11 cellular contexts compared by ENCODE assay signal in the genomic region with DNA sequence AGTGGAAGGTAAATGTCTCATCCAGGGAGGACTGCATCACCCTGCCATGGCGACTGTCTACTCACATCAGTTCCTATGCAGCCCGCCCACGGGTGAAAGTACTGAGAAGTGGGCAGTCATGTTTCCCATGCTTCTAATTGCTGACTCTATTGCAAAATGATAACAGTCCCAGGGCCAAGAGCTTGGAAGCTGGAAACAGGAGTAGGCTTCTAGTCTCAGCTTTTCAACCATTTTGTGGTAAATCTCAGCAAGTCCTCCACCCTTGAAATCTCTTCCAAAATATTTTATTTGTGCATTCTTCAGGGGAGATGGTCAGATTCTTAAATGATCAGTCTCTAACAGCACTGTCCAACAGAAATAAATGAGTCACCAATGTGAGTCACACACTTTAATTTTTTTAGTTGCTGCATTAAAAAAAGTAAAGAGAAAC.
DNase-seq lines count a peak whose midpoint lies in the region; ATAC-seq and TF ChIP-seq lines count a peak whose summit lies in the region.
"Had no signal": no experiment of that assay in that cellular context is flagged by ENCODE, and none has a peak within 500 bp of the region (broad histone marks: within the 10 kb centered on the region; RNA-seq: fewer than 3 reads in every experiment).

No MANE protein-coding gene starts in this region.

- no peak overlapping the region for H3K4me3 ChIP-seq in fibroblast of the aortic adventitia (ENCODE audit: low read depth, low read length)
- H3K4me3 ChIP-seq: ascending aorta, tibial artery had no signal

- no peak for TF ChIP-seq CTCF in fibroblast of the aortic adventitia (IDR thresholded peaks at IDR 0.05; ENCODE audit: insufficient read depth, low read length)
- no peak for TF ChIP-seq CTCF in GM10266 (IDR thresholded peaks at IDR 0.05; ENCODE audit: control insufficient read depth, insufficient read depth, low read depth, missing control alignments)

- DNase-seq in A172 (ENCODE audit: low spot score): peak; percentile 57
- peak; percentile 46 for DNase-seq in COLO829 (ENCODE audit: low spot score)
- DNase-seq in SW480 (ENCODE audit: low spot score): peak; percentile 13
- DNase-seq in fibroblast of the aortic adventitia (ENCODE audit: low read depth): peak; percentile 92
- DNase-seq in GM10266 (ENCODE audit: extremely low spot score): no peak
- DNase-seq in NCI-H2029 (lab: John Stamatoyannopoulos, UW): no peak
- no peak for DNase-seq in substantia nigra (lab: John Stamatoyannopoulos, UW)
- DNase-seq: DMS79 had no signal

- H3K27ac ChIP-seq in substantia nigra (ENCODE audit: low read depth, low read length, poor library complexity, severe bottlenecking): no peak overlapping the region
- H3K27ac ChIP-seq: ascending aorta, tibial artery had no signal

- ATAC-seq in HG03342 (IDR thresholded peaks at IDR 0.05; ENCODE audit: unreplicated experiment): no peak

Comparison
In these comparisons a context has a peak if more than half of its experiments do, and no peak if none do; other contexts are left out.
1. DNase-seq: peak in A172 (single experiment), COLO829 (single experiment), SW480 (single experiment) and fibroblast of the aortic adventitia (single experiment); none in GM10266 (single experiment), NCI-H2029 (single experiment) and substantia nigra (0 of 49).